ENCODE assay signal across 8 cellular contexts in the genomic region with DNA sequence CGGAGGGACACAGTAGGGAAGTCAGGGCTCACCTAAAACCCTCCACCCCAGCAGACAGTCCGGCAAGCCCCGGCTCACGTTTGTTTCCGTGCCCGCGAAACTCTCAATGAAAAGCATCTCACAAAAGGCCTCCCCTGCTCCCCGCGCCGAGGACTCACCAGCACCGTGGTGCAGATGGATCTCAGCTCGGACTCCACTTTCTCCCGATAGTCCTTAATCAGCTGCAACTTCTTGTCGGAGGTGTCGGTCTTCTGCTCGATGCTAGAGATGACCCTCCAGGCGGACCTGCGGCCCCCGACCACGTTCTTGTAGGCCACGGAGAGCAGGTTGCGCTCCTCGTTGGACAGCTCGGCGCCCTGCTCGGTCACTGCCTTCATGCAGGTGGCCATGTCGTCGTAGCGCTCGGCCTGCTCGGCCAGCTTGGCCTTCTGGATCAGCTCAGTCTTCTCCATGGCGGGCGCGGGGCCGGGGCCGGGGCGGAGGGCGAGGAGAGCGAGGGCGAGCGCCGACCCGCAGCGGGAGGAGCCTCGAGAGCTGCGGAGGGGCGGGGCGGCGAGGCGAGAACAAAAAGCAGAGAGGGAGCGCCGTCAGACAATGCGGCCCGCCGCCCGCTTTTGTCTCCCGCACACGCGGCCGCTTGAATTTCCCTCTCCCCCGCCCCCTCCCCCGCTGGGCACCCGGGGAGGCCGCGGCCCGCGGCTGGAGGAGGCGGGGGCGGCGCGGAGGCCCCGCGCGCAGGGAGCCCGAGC. TPM values are rescaled to one million over a fixed set of nuclear protein-coding genes. Genes with fewer than 3 reads are reported as not detected.
DNase-seq lines count a peak whose midpoint lies in the region; ATAC-seq, FAIRE-seq and TF ChIP-seq lines count a peak whose summit lies in the region.

No MANE protein-coding gene starts in this region.

- H2AFZ ChIP-seq in astrocyte (ENCODE audit: low read depth, low read length), result no peak overlapping the region

- H3K36me3 Mint-ChIP-seq in astrocyte (ENCODE audit: low read depth, unreplicated experiment), result peaks cover 18% of the 10 kb centered on the region

- H3K36me3 ChIP-seq in astrocyte (ENCODE audit: insufficient read depth, low read length), result peaks cover 28% of the 10 kb centered on the region
- H3K36me3 ChIP-seq in gastrocnemius medialis, result peaks cover 0 to 18% of the 10 kb centered on the region in 2 donors

- peak overlapping the region; percentile 97 for H3K9ac ChIP-seq in astrocyte (ENCODE audit: low read length)

- peak overlapping the region; percentile 83 for H3K27ac ChIP-seq in astrocyte (ENCODE audit: low read depth, low read length)
- peak overlapping the region; percentile 91 to 98 (median 96) for H3K27ac ChIP-seq in gastrocnemius medialis

- in situ Hi-C loops in gastrocnemius medialis (cut with MboI; ENCODE audit: low sequenced_read_pairs in 4 of 4), result loop anchor here in 1 of 4 donors (25.0 kb wide), 1 partner anchor 407 kb away; a partner anchor contains a TSS

- H3K4me3 Mint-ChIP-seq in astrocyte (ENCODE audit: unreplicated experiment), result peak overlapping the region; percentile 97

- peaks cover 50% of the 10 kb centered on the region for H4K20me1 ChIP-seq in astrocyte (ENCODE audit: insufficient read depth, low read length)

- peak overlapping the region; percentile 82 for H3K27ac Mint-ChIP-seq in astrocyte (ENCODE audit: unreplicated experiment)

- DNase-seq in NCI-H146 treated with DMSO at 0.1 percent for 48 hours (lab: John Stamatoyannopoulos, UW; ENCODE audit: unreplicated experiment), result peak; percentile 47
- peak; percentile 69 for DNase-seq in T-helper 9 cell
- DNase-seq in astrocyte (ENCODE audit: low read depth), result no peak
- peak in 36 of 51 donors; percentile 41 to 89 (median 66) for DNase-seq in hypothalamus (lab: John Stamatoyannopoulos, UW)
- DNase-seq in gastrocnemius medialis, result peak; percentile 59 to 74

- TF ChIP-seq POLR2A in gastrocnemius medialis (IDR thresholded peaks at IDR 0.05), result no peak

- H3K4me3 ChIP-seq in astrocyte (ENCODE audit: insufficient read depth, low read depth, low read length) (peak overlapping the region; percentile 97), gastrocnemius medialis (peak overlapping the region; percentile 78 to 97 (median 94))

- peaks cover 2% of the 10 kb centered on the region for H3K27me3 Mint-ChIP-seq in astrocyte (ENCODE audit: low read depth, unreplicated experiment)

- H3K9me3 ChIP-seq in astrocyte (ENCODE audit: insufficient read depth, low read depth, low read length), result no peaks in the 10 kb centered on the region
- no peaks in the 10 kb centered on the region for H3K9me3 ChIP-seq in gastrocnemius medialis

- no peak for FAIRE-seq in astrocyte (lab: Jason Lieb, UNC)

- H3K4me1 Mint-ChIP-seq in astrocyte (ENCODE audit: low read depth, unreplicated experiment), result peaks cover 49% of the 10 kb centered on the region

- TF ChIP-seq CTCF in astrocyte (IDR thresholded peaks at IDR 0.05; ENCODE audit: insufficient read depth, low read depth, low read length) (no peak), gastrocnemius medialis (IDR thresholded peaks at IDR 0.05 in 4 of 5, conservative IDR thresholded peaks at IDR 0.05 in 1 of 5) (no peak)

- H3K4me2 ChIP-seq in astrocyte (ENCODE audit: low read length), result peak overlapping the region; percentile 96

- ATAC-seq in GM18499 (IDR thresholded peaks at IDR 0.05; ENCODE audit: insufficient read depth, unreplicated experiment), result peak; percentile 21
- peak; percentile 54 for ATAC-seq in HG02798 (IDR thresholded peaks at IDR 0.05; ENCODE audit: poor library complexity, unreplicated experiment)
- peak; percentile 64 to 76 for ATAC-seq in gastrocnemius medialis
- no peak for ATAC-seq in GM18870 (IDR thresholded peaks at IDR 0.05; ENCODE audit: unreplicated experiment)

- H3K4me1 ChIP-seq in astrocyte (ENCODE audit: insufficient read depth, low read length), result peaks cover 25% of the 10 kb centered on the region
- H3K4me1 ChIP-seq in gastrocnemius medialis, result peaks cover 48 to 51% of the 10 kb centered on the region in 2 donors

- no peaks in the 10 kb centered on the region for H3K9me3 Mint-ChIP-seq in astrocyte (ENCODE audit: unreplicated experiment)

- H3K27me3 ChIP-seq in astrocyte (ENCODE audit: insufficient read depth, low read length) (no peaks in the 10 kb centered on the region), gastrocnemius medialis (no peaks in the 10 kb centered on the region)

- H3K79me2 ChIP-seq in astrocyte (ENCODE audit: insufficient read depth, low read length), result peaks cover 53% of the 10 kb centered on the region

- intact Hi-C loops in gastrocnemius medialis (cut with DNase I; ENCODE audit: low total_unique reads), result loop anchor here (2.0 to 10.0 kb wide), 5 partner anchors 63 to 1625 kb away; a partner anchor contains a TSS

RNA-seq across cellular contexts. Expression of a gene that starts 0.6 kb away (rescaled TPM):
- total RNA-seq in astrocyte, result 358 and 408 TPM in 2 replicates
- total RNA-seq in gastrocnemius medialis, result 10 to 100 TPM; 40.3 to 63.7 (median 48.4) TPM
